Comparison of ENCODE assay signal across 8 cellular contexts in genomic region chr4:185209031-185209851, GRCh38. TPM values are rescaled to one million over a fixed set of nuclear protein-coding genes. Genes with fewer than 3 reads are reported as not detected.
DNase-seq lines count a peak whose midpoint lies in the region; ATAC-seq and TF ChIP-seq lines count a peak whose summit lies in the region.

Gene SNX25, plus strand, starts transcription at chr4:185209598. Its CDS starts 229 bp downstream, at chr4:185209827.

- H3K36me3 ChIP-seq in adipocyte (ENCODE audit: control insufficient read depth, insufficient read depth, low read length, severe bottlenecking) (no peaks in the 10 kb centered on the region), upper lobe of left lung (no peaks in the 10 kb centered on the region)

- peak in 3 of 4 donors; percentile 87 to 95 (median 94) for TF ChIP-seq POLR2A in upper lobe of left lung (IDR thresholded peaks at IDR 0.05)

- DNase-seq in ELF-1 (ENCODE audit: low read depth, low spot score): peak; percentile 85
- peak; percentile 59 to 63 for DNase-seq in Kasumi-1 (lab: John Stamatoyannopoulos, UW)
- DNase-seq in T follicular helper cell (ENCODE audit: low read depth): peak; percentile 77
- peak; percentile 91 for DNase-seq in adipocyte (ENCODE audit: low read depth)
- DNase-seq in cardiac septum (ENCODE audit: low spot score): peak; percentile 91
- DNase-seq in posterior cingulate gyrus: peak; percentile 71 to 98 (median 87)
- DNase-seq in upper lobe of left lung: peak; percentile 93 to 99

- H3K9me3 ChIP-seq in adipocyte (ENCODE audit: control insufficient read depth, low read length) (no peaks in the 10 kb centered on the region), upper lobe of left lung (no peaks in the 10 kb centered on the region)

- peaks cover 25% of the 10 kb centered on the region for H3K4me1 ChIP-seq in adipocyte (ENCODE audit: control insufficient read depth, insufficient read depth, low read length)
- H3K4me1 ChIP-seq in upper lobe of left lung: peaks cover 14 to 21% (median 17%) of the 10 kb centered on the region in 4 donors

- peak in 1 of 4 donors; percentile 18 for TF ChIP-seq EP300 in upper lobe of left lung (IDR thresholded peaks at IDR 0.05)

- WGBS in upper lobe of left lung, 2 donors: 1 to 2% methylated on average over 26 to 29 of the region's 72 CpGs

- peak within 1 kb of the TSS; percentile 79 to 94 (median 87) for H3K27ac ChIP-seq in upper lobe of left lung

- ATAC-seq in GM21786 (IDR thresholded peaks at IDR 0.05; ENCODE audit: unreplicated experiment) (peak; percentile 63), upper lobe of left lung (ENCODE audit: low FRiP score in 2 of 2) (peak; percentile 95 to 97)

- peak in 5 of 6 experiments; percentile 33 to 58 (median 35) for TF ChIP-seq CTCF in upper lobe of left lung (IDR thresholded peaks at IDR 0.05)

- H3K27me3 ChIP-seq in adipocyte (replicated peaks; ENCODE audit: control insufficient read depth, insufficient read depth, low read length) (no peaks in the 10 kb centered on the region), upper lobe of left lung (peaks cover 0 to 3% (median 0%) of the 10 kb centered on the region in 4 donors)

- H3K4me3 ChIP-seq in adipocyte (ENCODE audit: low read length) (peak within 1 kb of the TSS; percentile 90), upper lobe of left lung (peak within 1 kb of the TSS; percentile 34 to 89 (median 80))

- intact Hi-C loops in cardiac septum (cut with DNase I): loop anchor here (10.0 kb wide), 1 partner anchor 386 kb away; no protein-coding TSS in a partner anchor
- intact Hi-C loops in posterior cingulate gyrus (cut with DNase I): loop anchor here (10.0 kb wide), 1 partner anchor 216 kb away; the partner anchor contains the start of gene UFSP2

- peak within 1 kb of the TSS; percentile 87 for H3K9ac ChIP-seq in adipocyte (ENCODE audit: low read length)

RNA-seq across cellular contexts. Expression of gene SNX25, which starts in this region (rescaled TPM):
- total RNA-seq in cardiac septum (10.5 TPM), upper lobe of left lung (100 to 1,000 TPM in 4 of 6 donors, 10 to 100 TPM in 2; 62.9 to 178 (median 123) TPM)

Comparison
In these comparisons a context has a peak if more than half of its experiments do, and no peak if none do; other contexts are left out.
1. Peak in every context shown above with its lines: DNase-seq, ATAC-seq, H3K4me3 ChIP-seq and H3K27ac ChIP-seq.